Comparison of ENCODE assay signal across 1 cellular context in the genomic region with DNA sequence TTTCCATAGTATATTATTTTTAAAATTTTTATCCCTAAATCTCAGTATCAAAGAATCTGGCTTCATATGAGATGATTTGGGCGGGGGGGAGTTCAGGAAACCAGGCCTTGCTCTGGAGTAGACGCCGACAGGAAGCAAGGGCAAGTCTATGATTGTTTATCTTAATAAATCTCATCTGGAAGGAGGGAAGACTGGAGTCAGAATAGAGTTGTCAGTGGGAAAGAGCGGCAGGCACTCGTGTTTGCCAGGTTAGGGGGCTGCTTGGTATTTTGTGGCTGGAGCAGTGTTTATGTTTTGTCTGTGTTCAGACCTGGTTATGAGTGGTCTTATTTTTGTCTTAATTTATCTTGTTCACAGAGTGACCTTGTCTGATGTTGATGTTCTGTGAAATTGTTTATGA.
TF ChIP-seq lines count a peak whose summit lies in the region.

No MANE protein-coding gene starts in this region.

TF ChIP-seq in GM23338, 12 proteins besides CTCF, POLR2A, EP300 and RAD21:
- TF ChIP-seq STAT1 (IDR thresholded peaks at IDR 0.05; ENCODE audit: unreplicated experiment) (no peak), JUNB (IDR thresholded peaks at IDR 0.05; ENCODE audit: unreplicated experiment) (no peak), ZNF114 (CRISPR knock-in tag; IDR thresholded peaks at IDR 0.05) (no peak), NANOG (IDR thresholded peaks at IDR 0.05; ENCODE audit: borderline replicate concordance) (no peak), CREB1 (CRISPR knock-in tag; IDR thresholded peaks at IDR 0.05; ENCODE audit: low read depth) (no peak), ZNF331 (CRISPR knock-in tag; IDR thresholded peaks at IDR 0.05; ENCODE audit: low read depth) (no peak), EZH2phosphoT487 (IDR thresholded peaks at IDR 0.05; ENCODE audit: unreplicated experiment) (no peak), EZH2 (IDR thresholded peaks at IDR 0.05; ENCODE audit: low read depth, unreplicated experiment) (no peak), POLR2AphosphoS5 (IDR thresholded peaks at IDR 0.05; ENCODE audit: low read depth) (no peak)
- TF ChIP-seq, protein P1, sequence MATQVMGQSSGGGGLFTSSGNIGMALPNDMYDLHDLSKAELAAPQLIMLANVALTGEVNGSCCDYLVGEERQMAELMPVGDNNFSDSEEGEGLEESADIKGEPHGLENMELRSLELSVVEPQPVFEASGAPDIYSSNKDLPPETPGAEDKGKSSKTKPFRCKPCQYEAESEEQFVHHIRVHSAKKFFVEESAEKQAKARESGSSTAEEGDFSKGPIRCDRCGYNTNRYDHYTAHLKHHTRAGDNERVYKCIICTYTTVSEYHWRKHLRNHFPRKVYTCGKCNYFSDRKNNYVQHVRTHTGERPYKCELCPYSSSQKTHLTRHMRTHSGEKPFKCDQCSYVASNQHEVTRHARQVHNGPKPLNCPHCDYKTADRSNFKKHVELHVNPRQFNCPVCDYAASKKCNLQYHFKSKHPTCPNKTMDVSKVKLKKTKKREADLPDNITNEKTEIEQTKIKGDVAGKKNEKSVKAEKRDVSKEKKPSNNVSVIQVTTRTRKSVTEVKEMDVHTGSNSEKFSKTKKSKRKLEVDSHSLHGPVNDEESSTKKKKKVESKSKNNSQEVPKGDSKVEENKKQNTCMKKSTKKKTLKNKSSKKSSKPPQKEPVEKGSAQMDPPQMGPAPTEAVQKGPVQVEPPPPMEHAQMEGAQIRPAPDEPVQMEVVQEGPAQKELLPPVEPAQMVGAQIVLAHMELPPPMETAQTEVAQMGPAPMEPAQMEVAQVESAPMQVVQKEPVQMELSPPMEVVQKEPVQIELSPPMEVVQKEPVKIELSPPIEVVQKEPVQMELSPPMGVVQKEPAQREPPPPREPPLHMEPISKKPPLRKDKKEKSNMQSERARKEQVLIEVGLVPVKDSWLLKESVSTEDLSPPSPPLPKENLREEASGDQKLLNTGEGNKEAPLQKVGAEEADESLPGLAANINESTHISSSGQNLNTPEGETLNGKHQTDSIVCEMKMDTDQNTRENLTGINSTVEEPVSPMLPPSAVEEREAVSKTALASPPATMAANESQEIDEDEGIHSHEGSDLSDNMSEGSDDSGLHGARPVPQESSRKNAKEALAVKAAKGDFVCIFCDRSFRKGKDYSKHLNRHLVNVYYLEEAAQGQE (IDR thresholded peaks at IDR 0.05; ENCODE audit: unreplicated experiment): no peak
- TF ChIP-seq, protein P2, sequence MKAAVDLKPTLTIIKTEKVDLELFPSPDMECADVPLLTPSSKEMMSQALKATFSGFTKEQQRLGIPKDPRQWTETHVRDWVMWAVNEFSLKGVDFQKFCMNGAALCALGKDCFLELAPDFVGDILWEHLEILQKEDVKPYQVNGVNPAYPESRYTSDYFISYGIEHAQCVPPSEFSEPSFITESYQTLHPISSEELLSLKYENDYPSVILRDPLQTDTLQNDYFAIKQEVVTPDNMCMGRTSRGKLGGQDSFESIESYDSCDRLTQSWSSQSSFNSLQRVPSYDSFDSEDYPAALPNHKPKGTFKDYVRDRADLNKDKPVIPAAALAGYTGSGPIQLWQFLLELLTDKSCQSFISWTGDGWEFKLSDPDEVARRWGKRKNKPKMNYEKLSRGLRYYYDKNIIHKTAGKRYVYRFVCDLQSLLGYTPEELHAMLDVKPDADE (IDR thresholded peaks at IDR 0.05): no peak
- TF ChIP-seq, protein P3, sequence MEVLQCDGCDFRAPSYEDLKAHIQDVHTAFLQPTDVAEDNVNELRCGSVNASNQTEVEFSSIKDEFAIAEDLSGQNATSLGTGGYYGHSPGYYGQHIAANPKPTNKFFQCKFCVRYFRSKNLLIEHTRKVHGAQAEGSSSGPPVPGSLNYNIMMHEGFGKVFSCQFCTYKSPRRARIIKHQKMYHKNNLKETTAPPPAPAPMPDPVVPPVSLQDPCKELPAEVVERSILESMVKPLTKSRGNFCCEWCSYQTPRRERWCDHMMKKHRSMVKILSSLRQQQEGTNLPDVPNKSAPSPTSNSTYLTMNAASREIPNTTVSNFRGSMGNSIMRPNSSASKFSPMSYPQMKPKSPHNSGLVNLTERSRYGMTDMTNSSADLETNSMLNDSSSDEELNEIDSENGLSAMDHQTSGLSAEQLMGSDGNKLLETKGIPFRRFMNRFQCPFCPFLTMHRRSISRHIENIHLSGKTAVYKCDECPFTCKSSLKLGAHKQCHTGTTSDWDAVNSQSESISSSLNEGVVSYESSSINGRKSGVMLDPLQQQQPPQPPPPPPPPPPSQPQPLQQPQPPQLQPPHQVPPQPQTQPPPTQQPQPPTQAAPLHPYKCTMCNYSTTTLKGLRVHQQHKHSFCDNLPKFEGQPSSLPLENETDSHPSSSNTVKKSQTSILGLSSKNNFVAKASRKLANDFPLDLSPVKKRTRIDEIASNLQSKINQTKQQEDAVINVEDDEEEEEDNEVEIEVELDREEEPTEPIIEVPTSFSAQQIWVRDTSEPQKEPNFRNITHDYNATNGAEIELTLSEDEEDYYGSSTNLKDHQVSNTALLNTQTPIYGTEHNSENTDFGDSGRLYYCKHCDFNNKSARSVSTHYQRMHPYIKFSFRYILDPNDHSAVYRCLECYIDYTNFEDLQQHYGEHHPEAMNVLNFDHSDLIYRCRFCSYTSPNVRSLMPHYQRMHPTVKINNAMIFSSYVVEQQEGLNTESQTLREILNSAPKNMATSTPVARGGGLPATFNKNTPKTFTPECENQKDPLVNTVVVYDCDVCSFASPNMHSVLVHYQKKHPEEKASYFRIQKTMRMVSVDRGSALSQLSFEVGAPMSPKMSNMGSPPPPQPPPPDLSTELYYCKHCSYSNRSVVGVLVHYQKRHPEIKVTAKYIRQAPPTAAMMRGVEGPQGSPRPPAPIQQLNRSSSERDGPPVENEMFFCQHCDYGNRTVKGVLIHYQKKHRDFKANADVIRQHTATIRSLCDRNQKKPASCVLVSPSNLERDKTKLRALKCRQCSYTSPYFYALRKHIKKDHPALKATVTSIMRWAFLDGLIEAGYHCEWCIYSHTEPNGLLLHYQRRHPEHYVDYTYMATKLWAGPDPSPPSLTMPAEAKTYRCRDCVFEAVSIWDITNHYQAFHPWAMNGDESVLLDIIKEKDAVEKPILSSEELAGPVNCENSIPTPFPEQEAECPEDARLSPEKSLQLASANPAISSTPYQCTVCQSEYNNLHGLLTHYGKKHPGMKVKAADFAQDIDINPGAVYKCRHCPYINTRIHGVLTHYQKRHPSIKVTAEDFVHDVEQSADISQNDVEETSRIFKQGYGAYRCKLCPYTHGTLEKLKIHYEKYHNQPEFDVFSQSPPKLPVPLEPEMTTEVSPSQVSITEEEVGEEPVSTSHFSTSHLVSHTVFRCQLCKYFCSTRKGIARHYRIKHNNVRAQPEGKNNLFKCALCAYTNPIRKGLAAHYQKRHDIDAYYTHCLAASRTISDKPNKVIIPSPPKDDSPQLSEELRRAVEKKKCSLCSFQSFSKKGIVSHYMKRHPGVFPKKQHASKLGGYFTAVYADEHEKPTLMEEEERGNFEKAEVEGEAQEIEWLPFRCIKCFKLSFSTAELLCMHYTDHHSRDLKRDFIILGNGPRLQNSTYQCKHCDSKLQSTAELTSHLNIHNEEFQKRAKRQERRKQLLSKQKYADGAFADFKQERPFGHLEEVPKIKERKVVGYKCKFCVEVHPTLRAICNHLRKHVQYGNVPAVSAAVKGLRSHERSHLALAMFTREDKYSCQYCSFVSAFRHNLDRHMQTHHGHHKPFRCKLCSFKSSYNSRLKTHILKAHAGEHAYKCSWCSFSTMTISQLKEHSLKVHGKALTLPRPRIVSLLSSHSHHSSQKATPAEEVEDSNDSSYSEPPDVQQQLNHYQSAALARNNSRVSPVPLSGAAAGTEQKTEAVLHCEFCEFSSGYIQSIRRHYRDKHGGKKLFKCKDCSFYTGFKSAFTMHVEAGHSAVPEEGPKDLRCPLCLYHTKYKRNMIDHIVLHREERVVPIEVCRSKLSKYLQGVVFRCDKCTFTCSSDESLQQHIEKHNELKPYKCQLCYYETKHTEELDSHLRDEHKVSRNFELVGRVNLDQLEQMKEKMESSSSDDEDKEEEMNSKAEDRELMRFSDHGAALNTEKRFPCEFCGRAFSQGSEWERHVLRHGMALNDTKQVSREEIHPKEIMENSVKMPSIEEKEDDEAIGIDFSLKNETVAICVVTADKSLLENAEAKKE (CRISPR knock-in tag; IDR thresholded peaks at IDR 0.05): no peak
